ENCODE assay signal across 8 cellular contexts in genomic region chr5:77210091-77211012, GRCh38. TPM values are rescaled to one million over a fixed set of nuclear protein-coding genes. Genes with fewer than 3 reads are reported as not detected.
DNase-seq lines count a peak whose midpoint lies in the region; ATAC-seq lines count a peak whose summit lies in the region.

A gene with protein sequence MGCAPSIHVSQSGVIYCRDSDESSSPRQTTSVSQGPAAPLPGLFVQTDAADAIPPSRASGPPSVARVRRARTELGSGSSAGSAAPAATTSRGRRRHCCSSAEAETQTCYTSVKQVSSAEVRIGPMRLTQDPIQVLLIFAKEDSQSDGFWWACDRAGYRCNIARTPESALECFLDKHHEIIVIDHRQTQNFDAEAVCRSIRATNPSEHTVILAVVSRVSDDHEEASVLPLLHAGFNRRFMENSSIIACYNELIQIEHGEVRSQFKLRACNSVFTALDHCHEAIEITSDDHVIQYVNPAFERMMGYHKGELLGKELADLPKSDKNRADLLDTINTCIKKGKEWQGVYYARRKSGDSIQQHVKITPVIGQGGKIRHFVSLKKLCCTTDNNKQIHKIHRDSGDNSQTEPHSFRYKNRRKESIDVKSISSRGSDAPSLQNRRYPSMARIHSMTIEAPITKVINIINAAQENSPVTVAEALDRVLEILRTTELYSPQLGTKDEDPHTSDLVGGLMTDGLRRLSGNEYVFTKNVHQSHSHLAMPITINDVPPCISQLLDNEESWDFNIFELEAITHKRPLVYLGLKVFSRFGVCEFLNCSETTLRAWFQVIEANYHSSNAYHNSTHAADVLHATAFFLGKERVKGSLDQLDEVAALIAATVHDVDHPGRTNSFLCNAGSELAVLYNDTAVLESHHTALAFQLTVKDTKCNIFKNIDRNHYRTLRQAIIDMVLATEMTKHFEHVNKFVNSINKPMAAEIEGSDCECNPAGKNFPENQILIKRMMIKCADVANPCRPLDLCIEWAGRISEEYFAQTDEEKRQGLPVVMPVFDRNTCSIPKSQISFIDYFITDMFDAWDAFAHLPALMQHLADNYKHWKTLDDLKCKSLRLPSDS (plus strand): TSS chr5:77210680. CDS start chr5:77210926, 246 bp downstream.

- H3K27ac Mint-ChIP-seq in T-helper 1 cell treated with Interleukin-12 subunit alpha and Interleukin-12 subunit beta and Interleukin-4 antibody, amounts not matched to agents 30 μg/mL and 1 μg/mL, for 36 hours = no peak within 1 kb of the TSS
- H3K27ac Mint-ChIP-seq in activated naive CD4-positive, alpha-beta T cell treated with anti-CD3 and anti-CD28 coated beads, Interleukin-2, amount 50 U/mL, for 72 hours = no peak within 1 kb of the TSS

- no peaks in the 10 kb centered on the region for H3K36me3 ChIP-seq in iPS-18a (ENCODE audit: control insufficient read depth, low read depth, low read length)
- H3K36me3 ChIP-seq in skeletal muscle tissue (ENCODE audit: control insufficient read depth in 3 of 3, insufficient read depth in 3 of 3, low read length in 3 of 3) = no peaks in the 10 kb centered on the region

- H3K4me1 ChIP-seq in iPS-18a (ENCODE audit: control insufficient read depth, low read depth, low read length) = peaks cover 3% of the 10 kb centered on the region
- peaks cover 5 to 8% (median 6%) of the 10 kb centered on the region in 3 donors for H3K4me1 ChIP-seq in skeletal muscle tissue (ENCODE audit: control insufficient read depth in 3 of 3, insufficient read depth in 3 of 3, low read length in 3 of 3)

- H3K9me3 ChIP-seq in iPS-18a (ENCODE audit: control insufficient read depth, low read depth, low read length) = no peaks in the 10 kb centered on the region
- H3K9me3 ChIP-seq in skeletal muscle tissue (ENCODE audit: control insufficient read depth in 3 of 3, low read length in 3 of 3) = no peaks in the 10 kb centered on the region

- H3K4me3 ChIP-seq in iPS-18a (ENCODE audit: low read length) (peak within 1 kb of the TSS; percentile 57), skeletal muscle tissue (ENCODE audit: low read length in 3 of 3) (peak within 1 kb of the TSS; percentile 18 to 58 (median 37))

- H3K9ac ChIP-seq in iPS-18a (ENCODE audit: low read length) (no peak within 1 kb of the TSS), skeletal muscle tissue (ENCODE audit: low read depth in 1 of 3, low read length in 3 of 3) (peak within 1 kb of the TSS in 1 of 3 donors; percentile 45)

- H3K27me3 ChIP-seq in iPS-18a (ENCODE audit: control insufficient read depth, insufficient read depth, low read length) (peaks cover 68% of the 10 kb centered on the region), skeletal muscle tissue (ENCODE audit: control insufficient read depth in 3 of 3, insufficient read depth in 3 of 3, low read length in 3 of 3) (peaks cover 21 to 47% (median 38%) of the 10 kb centered on the region in 3 donors)

- H3K27ac ChIP-seq in iPS-18a (ENCODE audit: low read length) = no peak within 1 kb of the TSS
- H3K27ac ChIP-seq in skeletal muscle tissue (ENCODE audit: low read depth, low read length) = no peak within 1 kb of the TSS

- peak within 1 kb of the TSS; percentile 74 for H3K4me3 Mint-ChIP-seq in T-helper 1 cell treated with Interleukin-12 subunit alpha and Interleukin-12 subunit beta and Interleukin-4 antibody, amounts not matched to agents 30 μg/mL and 1 μg/mL, for 36 hours

- peaks cover 62% of the 10 kb centered on the region for H3K27me3 Mint-ChIP-seq in T-helper 1 cell treated with Interleukin-12 subunit alpha and Interleukin-12 subunit beta and Interleukin-4 antibody, amounts not matched to agents 30 μg/mL and 1 μg/mL, for 36 hours (ENCODE audit: low read depth)

- peaks cover 8% of the 10 kb centered on the region for H3K36me3 Mint-ChIP-seq in T-helper 1 cell treated with Interleukin-12 subunit alpha and Interleukin-12 subunit beta and Interleukin-4 antibody, amounts not matched to agents 30 μg/mL and 1 μg/mL, for 36 hours (ENCODE audit: low read depth)
- peaks cover 6 to 12% of the 10 kb centered on the region in 2 donors for H3K36me3 Mint-ChIP-seq in activated naive CD4-positive, alpha-beta T cell treated with anti-CD3 and anti-CD28 coated beads, Interleukin-2, amount 50 U/mL, for 72 hours

- no peaks in the 10 kb centered on the region for H3K9me3 Mint-ChIP-seq in T-helper 1 cell treated with Interleukin-12 subunit alpha and Interleukin-12 subunit beta and Interleukin-4 antibody, amounts not matched to agents 30 μg/mL and 1 μg/mL, for 36 hours
- no peaks in the 10 kb centered on the region for H3K9me3 Mint-ChIP-seq in activated naive CD4-positive, alpha-beta T cell treated with anti-CD3 and anti-CD28 coated beads, Interleukin-2, amount 50 U/mL, for 72 hours

- peak; percentile 26 to 68 for ATAC-seq in activated naive CD4-positive, alpha-beta T cell treated with anti-CD3 and anti-CD28 coated beads, Interleukin-2, amount 50 U/mL, for 72 hours

- H3K4me1 Mint-ChIP-seq in T-helper 1 cell treated with Interleukin-12 subunit alpha and Interleukin-12 subunit beta and Interleukin-4 antibody, amounts not matched to agents 30 μg/mL and 1 μg/mL, for 36 hours (ENCODE audit: low read depth) = peaks cover 11% of the 10 kb centered on the region

- DNase-seq in T-helper 1 cell (no peak), H4 (ENCODE audit: low spot score) (no peak), KG1 (lab: John Stamatoyannopoulos, UW) (no peak), RKO (ENCODE audit: low spot score) (no peak)
- peak in 1 of 2 donors; percentile 20 for DNase-seq in activated naive CD4-positive, alpha-beta T cell treated with anti-CD3 and anti-CD28 coated beads, Interleukin-2, amount 50 U/mL, for 72 hours (ENCODE audit: low spot score in 2 of 2)

RNA-seq across cellular contexts. Expression of the gene that starts here (rescaled TPM):
- under 1 TPM in 1 of 2 donors, not detected in 1; 0.10 TPM for total RNA-seq in activated naive CD4-positive, alpha-beta T cell treated with anti-CD3 and anti-CD28 coated beads, Interleukin-2, amount 50 U/mL, for 72 hours
- 1.0 TPM for total RNA-seq in skeletal muscle tissue
- total RNA-seq in H4 (2014; rRNA removed; shearing (Covaris generic)) = 0.19 TPM in 1 of 2 replicates, not detected in the other

Comparison
In these comparisons a context has a peak if more than half of its experiments do, and no peak if none do; other contexts are left out.
1. Peak in ATAC-seq in activated naive CD4-positive, alpha-beta T cell treated with anti-CD3 and anti-CD28 coated beads, Interleukin-2, amount 50 U/mL, for 72 hours; RNA of the gene not detected or under 1 TPM.